Comparison of ENCODE assay signal across 38 cellular contexts in genomic region chr5:147966326-147966725, GRCh38. TPM values are rescaled to one million over a fixed set of nuclear protein-coding genes. Genes with fewer than 3 reads are reported as not detected.
"Had no signal": no experiment of that assay in that cellular context is flagged by ENCODE, and none has a peak within 500 bp of the region (broad histone marks: within the 10 kb centered on the region; RNA-seq: fewer than 3 reads in every experiment).

No MANE protein-coding gene starts in this region.

- H3K4me1 ChIP-seq: ascending aorta had no signal

- H3K36me3 Mint-ChIP-seq: activated CD4-positive, alpha-beta memory T cell treated with anti-CD3 and anti-CD28 coated beads for 36 hours; activated naive CD4-positive, alpha-beta T cell treated with anti-CD3 and anti-CD28 coated beads, Interleukin-2, amount 10 ng/mL, durations not matched to agents 7 days and 5 days; activated naive CD4-positive, alpha-beta T cell treated with anti-CD3 and anti-CD28 coated beads, Interleukin-2, amount 50 U/mL, for 24 hours; activated naive CD8-positive, alpha-beta T cell; activated naive CD8-positive, alpha-beta T cell treated with anti-CD3 and anti-CD28 coated beads, Interleukin-2, amount 10 ng/mL, durations not matched to agents 7 days and 5 days had no signal

- H3K9me3 ChIP-seq: ascending aorta had no signal

- H3K27ac Mint-ChIP-seq: activated B cell treated with CpG ODN at 0.5 μM for 24 hours; activated CD4-positive, alpha-beta memory T cell treated with anti-CD3 and anti-CD28 coated beads for 36 hours; activated CD4-positive, alpha-beta T cell treated with anti-CD3 and anti-CD28 coated beads, Interleukin-2, amount 10 ng/mL, durations not matched to agents 24 days and 14 days; activated CD8-positive, alpha-beta T cell treated with anti-CD3 and anti-CD28 coated beads for 36 hours; activated naive CD4-positive, alpha-beta T cell treated with anti-CD3 and anti-CD28 coated beads, Interleukin-2, amount 10 ng/mL, durations not matched to agents 7 days and 5 days; activated naive CD4-positive, alpha-beta T cell treated with anti-CD3 and anti-CD28 coated beads, Interleukin-2, amount 50 U/mL, for 24 hours; activated naive CD8-positive, alpha-beta T cell; activated naive CD8-positive, alpha-beta T cell treated with anti-CD3 and anti-CD28 coated beads, Interleukin-2, amount 10 ng/mL, durations not matched to agents 7 days and 5 days; activated naive CD8-positive, alpha-beta T cell treated with anti-CD3 and anti-CD28 coated beads, Interleukin-2, amount 50 U/mL, for 24 hours; activated T-cell treated with anti-CD3 and anti-CD28 coated beads, Interleukin-2, amount 50 U/mL, for 72 hours; activated T-helper 1 cell treated with anti-CD3 and anti-CD28 coated beads, Interleukin-12 subunit alpha, Interleukin-12 subunit beta, Interleukin-2, Interleukin-4 antibody, amounts not matched to agents 30 ng/mL and 10 ng/mL and 1 ng/mL, durations not matched to agents 14 hours and 24 hours and 36 hours; activated T-helper 17 cell treated with anti-CD3 and anti-CD28 coated beads, Interleukin-2, amount 50 U/mL, for 72 hours; brain; T-helper 1 cell treated with Interleukin-12 subunit alpha and Interleukin-12 subunit beta and Interleukin-4 antibody, amounts not matched to agents 30 μg/mL and 1 μg/mL, for 36 hours; T-helper 2 cell treated with Interferon-gamma antibody and Interleukin-4, amounts not matched to agents 5 μg/mL and 100 μg/mL, for 36 hours had no signal

- H3K27ac ChIP-seq: ascending aorta, cardiac muscle cell, VCaP had no signal

- H3K9me3 Mint-ChIP-seq: activated B cell treated with CpG ODN at 0.5 μM for 24 hours; activated CD4-positive, alpha-beta memory T cell treated with anti-CD3 and anti-CD28 coated beads for 36 hours; activated CD4-positive, alpha-beta T cell treated with anti-CD3 and anti-CD28 coated beads, Interleukin-2, amount 10 ng/mL, durations not matched to agents 24 days and 14 days; activated CD8-positive, alpha-beta T cell treated with anti-CD3 and anti-CD28 coated beads for 36 hours; activated naive CD4-positive, alpha-beta T cell treated with anti-CD3 and anti-CD28 coated beads, Interleukin-2, amount 50 U/mL, for 24 hours; activated T-cell treated with anti-CD3 and anti-CD28 coated beads, Interleukin-2, amount 50 U/mL, for 72 hours; activated T-helper 1 cell treated with anti-CD3 and anti-CD28 coated beads, Interleukin-12 subunit alpha, Interleukin-12 subunit beta, Interleukin-2, Interleukin-4 antibody, amounts not matched to agents 30 ng/mL and 10 ng/mL and 1 ng/mL, durations not matched to agents 14 hours and 24 hours and 36 hours; central memory CD8-positive, alpha-beta T cell; T-helper 1 cell treated with Interleukin-12 subunit alpha and Interleukin-12 subunit beta and Interleukin-4 antibody, amounts not matched to agents 30 μg/mL and 1 μg/mL, for 36 hours; T-helper 2 cell treated with Interferon-gamma antibody and Interleukin-4, amounts not matched to agents 5 μg/mL and 100 μg/mL, for 36 hours had no signal

- ATAC-seq: activated CD8-positive, alpha-beta T cell treated with anti-CD3 and anti-CD28 coated beads for 36 hours; activated naive CD8-positive, alpha-beta T cell treated with anti-CD3 and anti-CD28 coated beads, Interleukin-2, amount 50 U/mL, for 24 hours; activated T-cell treated with anti-CD3 and anti-CD28 coated beads, Interleukin-2, amount 50 U/mL, for 4 hours; activated T-cell treated with anti-CD3 and anti-CD28 coated beads, Interleukin-2, amount 50 U/mL, for 72 hours; activated T-helper 17 cell treated with anti-CD3 and anti-CD28 coated beads, Interleukin-2, amount 50 U/mL, for 72 hours had no signal

- DNase-seq: activated B cell treated with CpG ODN at 0.5 μM for 24 hours; activated CD4-positive, alpha-beta memory T cell treated with anti-CD3 and anti-CD28 coated beads for 36 hours; activated CD4-positive, alpha-beta T cell treated with anti-CD3 and anti-CD28 coated beads for 4 hours; activated CD4-positive, alpha-beta T cell treated with anti-CD3 and anti-CD28 coated beads, Interleukin-2, amount 10 ng/mL, durations not matched to agents 24 days and 14 days; activated CD4-positive, alpha-beta T cell treated with anti-CD3 and anti-CD28 coated beads, Interleukin-2, amount 50 U/mL, for 1 hour; activated CD4-positive, alpha-beta T cell treated with anti-CD3 and anti-CD28 coated beads, Interleukin-2, amount 50 U/mL, for 4 hours; activated CD4-positive, CD25-positive, alpha-beta regulatory T cell treated with anti-CD3 and anti-CD28 coated beads, Interleukin-2, amount 50 U/mL, for 72 hours; activated CD8-positive, alpha-beta memory T cell treated with anti-CD3 and anti-CD28 coated beads, Interleukin-2, amount 50 U/mL, for 4 hours; activated CD8-positive, alpha-beta T cell treated with anti-CD3 and anti-CD28 coated beads for 36 hours; activated gamma-delta T cell; activated naive CD4-positive, alpha-beta T cell treated with anti-CD3 and anti-CD28 coated beads, Interleukin-2, amount 10 ng/mL, durations not matched to agents 7 days and 5 days; activated naive CD4-positive, alpha-beta T cell treated with Interleukin-2 at 50 U/mL for 16 hours; activated naive CD8-positive, alpha-beta T cell treated with anti-CD3 and anti-CD28 coated beads, Interleukin-2, amount 10 ng/mL, durations not matched to agents 7 days and 5 days; activated naive CD8-positive, alpha-beta T cell treated with anti-CD3 and anti-CD28 coated beads, Interleukin-2, amount 50 U/mL, for 24 hours; activated T-cell treated with anti-CD3 and anti-CD28 coated beads for 4 hours; activated T-cell treated with anti-CD3 and anti-CD28 coated beads, Interleukin-2, amount 50 U/mL, for 1 hour; activated T-cell treated with anti-CD3 and anti-CD28 coated beads, Interleukin-2, amount 50 U/mL, for 4 hours; activated T-cell treated with anti-CD3 and anti-CD28 coated beads, Interleukin-2, amount 50 U/mL, for 72 hours; amygdala; anterior cingulate cortex; caudate nucleus; cerebellar nuclear complex; T-helper 1 cell; T-helper 2 cell; T-helper 9 cell had no signal

- H3K27me3 Mint-ChIP-seq: activated CD4-positive, alpha-beta memory T cell treated with anti-CD3 and anti-CD28 coated beads for 36 hours; activated CD4-positive, alpha-beta T cell treated with anti-CD3 and anti-CD28 coated beads, Interleukin-2, amount 10 ng/mL, durations not matched to agents 24 days and 14 days; activated naive CD4-positive, alpha-beta T cell treated with anti-CD3 and anti-CD28 coated beads, Interleukin-2, amount 10 ng/mL, durations not matched to agents 7 days and 5 days; activated naive CD8-positive, alpha-beta T cell; activated naive CD8-positive, alpha-beta T cell treated with anti-CD3 and anti-CD28 coated beads, Interleukin-2, amount 10 ng/mL, durations not matched to agents 7 days and 5 days; brain had no signal

- H3K36me3 ChIP-seq: ascending aorta, cardiac muscle cell had no signal

- H3K27me3 ChIP-seq: ascending aorta, cardiac muscle cell had no signal

- H3K4me3 Mint-ChIP-seq: activated B cell treated with CpG ODN at 0.5 μM for 24 hours; activated CD4-positive, alpha-beta memory T cell treated with anti-CD3 and anti-CD28 coated beads for 36 hours; activated CD4-positive, alpha-beta T cell treated with anti-CD3 and anti-CD28 coated beads, Interleukin-2, amount 10 ng/mL, durations not matched to agents 24 days and 14 days; activated CD8-positive, alpha-beta T cell treated with anti-CD3 and anti-CD28 coated beads for 36 hours; activated naive CD4-positive, alpha-beta T cell treated with anti-CD3 and anti-CD28 coated beads, Interleukin-2, amount 10 ng/mL, durations not matched to agents 7 days and 5 days; activated naive CD4-positive, alpha-beta T cell treated with anti-CD3 and anti-CD28 coated beads, Interleukin-2, amount 50 U/mL, for 24 hours; activated naive CD8-positive, alpha-beta T cell; activated naive CD8-positive, alpha-beta T cell treated with anti-CD3 and anti-CD28 coated beads, Interleukin-2, amount 10 ng/mL, durations not matched to agents 7 days and 5 days; activated naive CD8-positive, alpha-beta T cell treated with anti-CD3 and anti-CD28 coated beads, Interleukin-2, amount 50 U/mL, for 24 hours; activated T-cell treated with anti-CD3 and anti-CD28 coated beads, Interleukin-2, amount 50 U/mL, for 4 hours; activated T-cell treated with anti-CD3 and anti-CD28 coated beads, Interleukin-2, amount 50 U/mL, for 72 hours; activated T-helper 1 cell treated with anti-CD3 and anti-CD28 coated beads, Interleukin-12 subunit alpha, Interleukin-12 subunit beta, Interleukin-2, Interleukin-4 antibody, amounts not matched to agents 30 ng/mL and 10 ng/mL and 1 ng/mL, durations not matched to agents 14 hours and 24 hours and 36 hours; activated T-helper 17 cell treated with anti-CD3 and anti-CD28 coated beads, Interleukin-2, amount 50 U/mL, for 72 hours; brain; central memory CD8-positive, alpha-beta T cell; T-helper 1 cell treated with Interleukin-12 subunit alpha and Interleukin-12 subunit beta and Interleukin-4 antibody, amounts not matched to agents 30 μg/mL and 1 μg/mL, for 36 hours; T-helper 2 cell treated with Interferon-gamma antibody and Interleukin-4, amounts not matched to agents 5 μg/mL and 100 μg/mL, for 36 hours had no signal

- H3K4me3 ChIP-seq: ascending aorta, cardiac muscle cell had no signal

- H3K4me1 Mint-ChIP-seq: activated B cell treated with CpG ODN at 0.5 μM for 24 hours; activated CD4-positive, alpha-beta T cell treated with anti-CD3 and anti-CD28 coated beads, Interleukin-2, amount 10 ng/mL, durations not matched to agents 24 days and 14 days; activated naive CD4-positive, alpha-beta T cell treated with anti-CD3 and anti-CD28 coated beads, Interleukin-2, amount 10 ng/mL, durations not matched to agents 7 days and 5 days; activated naive CD4-positive, alpha-beta T cell treated with anti-CD3 and anti-CD28 coated beads, Interleukin-2, amount 50 U/mL, for 24 hours; activated naive CD8-positive, alpha-beta T cell treated with anti-CD3 and anti-CD28 coated beads, Interleukin-2, amount 10 ng/mL, durations not matched to agents 7 days and 5 days; activated naive CD8-positive, alpha-beta T cell treated with anti-CD3 and anti-CD28 coated beads, Interleukin-2, amount 50 U/mL, for 24 hours; activated T-helper 17 cell treated with anti-CD3 and anti-CD28 coated beads, Interleukin-2, amount 50 U/mL, for 72 hours; brain; central memory CD8-positive, alpha-beta T cell had no signal

RNA-seq across cellular contexts. Expression of gene C5orf46, which starts 60.0 kb away (rescaled TPM):
- total RNA-seq: activated B cell treated with CpG ODN at 0.5 μM for 24 hours; activated CD4-positive, alpha-beta memory T cell treated with anti-CD3 and anti-CD28 coated beads for 36 hours; activated CD4-positive, alpha-beta T cell treated with anti-CD3 and anti-CD28 coated beads, Interleukin-2, amount 10 ng/mL, durations not matched to agents 24 days and 14 days; activated CD8-positive, alpha-beta memory T cell treated with anti-CD3 and anti-CD28 coated beads for 36 hours; activated CD8-positive, alpha-beta T cell treated with anti-CD3 and anti-CD28 coated beads for 36 hours; activated naive CD8-positive, alpha-beta T cell treated with anti-CD3 and anti-CD28 coated beads, Interleukin-2, amount 10 ng/mL, durations not matched to agents 7 days and 5 days; activated T-cell treated with anti-CD3 and anti-CD28 coated beads, Interleukin-2, amount 50 U/mL, for 4 hours; activated T-cell treated with anti-CD3 and anti-CD28 coated beads, Interleukin-2, amount 50 U/mL, for 72 hours; activated T-helper 1 cell treated with anti-CD3 and anti-CD28 coated beads, Interleukin-12 subunit alpha, Interleukin-12 subunit beta, Interleukin-2, Interleukin-4 antibody, amounts not matched to agents 30 ng/mL and 10 ng/mL and 1 ng/mL, durations not matched to agents 14 hours and 24 hours and 36 hours; activated T-helper 17 cell treated with anti-CD3 and anti-CD28 coated beads, Interleukin-2, amount 50 U/mL, for 72 hours; bronchial epithelial cell; cardiac muscle cell had no signal
